In genomic region chrX:69600182-69600581, GRCh38 we compare ENCODE assay signal across 33 cellular contexts. TPM values are rescaled to one million over a fixed set of nuclear protein-coding genes. Genes with fewer than 3 reads are reported as not detected.
"Had no signal": no experiment of that assay in that cellular context is flagged by ENCODE, and none has a peak within 500 bp of the region (broad histone marks: within the 10 kb centered on the region; RNA-seq: fewer than 3 reads in every experiment).

No MANE protein-coding gene starts in this region.

- ATAC-seq: activated CD8-positive, alpha-beta T cell treated with anti-CD3 and anti-CD28 coated beads for 36 hours; activated naive CD4-positive, alpha-beta T cell treated with anti-CD3 and anti-CD28 coated beads, Interleukin-2, amount 50 U/mL, for 72 hours; activated T-cell treated with anti-CD3 and anti-CD28 coated beads, Interleukin-2, amount 50 U/mL, for 4 hours; activated T-cell treated with anti-CD3 and anti-CD28 coated beads, Interleukin-2, amount 50 U/mL, for 72 hours; activated T-helper 17 cell treated with anti-CD3 and anti-CD28 coated beads, Interleukin-2, amount 50 U/mL, for 72 hours had no signal

- H3K9me3 ChIP-seq: ascending aorta had no signal

- H3K27ac ChIP-seq: ascending aorta, cardiac muscle cell, VCaP had no signal

- H3K36me3 ChIP-seq: ascending aorta, cardiac muscle cell had no signal

- FAIRE-seq: bronchial epithelial cell, TTC549 had no signal

- H3K4me1 ChIP-seq: ascending aorta had no signal

- H3K4me3 ChIP-seq: ascending aorta, cardiac muscle cell had no signal

- DNase-seq: activated B cell treated with CpG ODN at 0.5 μM for 24 hours; activated CD4-positive, alpha-beta memory T cell treated with anti-CD3 and anti-CD28 coated beads for 36 hours; activated CD4-positive, alpha-beta T cell treated with anti-CD3 and anti-CD28 coated beads for 4 hours; activated CD4-positive, alpha-beta T cell treated with anti-CD3 and anti-CD28 coated beads, Interleukin-2, amount 10 ng/mL, durations not matched to agents 24 days and 14 days; activated CD4-positive, alpha-beta T cell treated with anti-CD3 and anti-CD28 coated beads, Interleukin-2, amount 50 U/mL, for 1 hour; activated CD4-positive, alpha-beta T cell treated with anti-CD3 and anti-CD28 coated beads, Interleukin-2, amount 50 U/mL, for 4 hours; activated CD4-positive, CD25-positive, alpha-beta regulatory T cell treated with anti-CD3 and anti-CD28 coated beads, Interleukin-2, amount 50 U/mL, for 72 hours; activated CD8-positive, alpha-beta memory T cell treated with anti-CD3 and anti-CD28 coated beads, Interleukin-2, amount 50 U/mL, for 4 hours; activated CD8-positive, alpha-beta T cell treated with anti-CD3 and anti-CD28 coated beads for 36 hours; activated effector memory CD4-positive, alpha-beta T cell treated with anti-CD3 and anti-CD28 coated beads, Interleukin-2, amount 50 U/mL, for 16 hours; activated gamma-delta T cell treated with Interleukin-2 at 50 U/mL for 16 hours; activated naive CD4-positive, alpha-beta T cell; activated naive CD4-positive, alpha-beta T cell treated with anti-CD3 and anti-CD28 coated beads for 36 hours; activated naive CD4-positive, alpha-beta T cell treated with anti-CD3 and anti-CD28 coated beads, Interleukin-2, amount 50 U/mL, for 16 hours; activated naive CD8-positive, alpha-beta T cell treated with anti-CD3 and anti-CD28 coated beads for 36 hours; activated T-cell treated with anti-CD3 and anti-CD28 coated beads for 4 hours; activated T-cell treated with anti-CD3 and anti-CD28 coated beads, Interleukin-2, amount 50 U/mL, for 1 hour; activated T-cell treated with anti-CD3 and anti-CD28 coated beads, Interleukin-2, amount 50 U/mL, for 4 hours; activated T-cell treated with anti-CD3 and anti-CD28 coated beads, Interleukin-2, amount 50 U/mL, for 72 hours; amygdala; anterior cingulate cortex; caudate nucleus; cerebellar nuclear complex; T-helper 1 cell; T-helper 2 cell; T-helper 9 cell had no signal

- H3K27me3 ChIP-seq: ascending aorta, cardiac muscle cell had no signal

RNA-seq across cellular contexts. Expression of gene EDA, which starts 15.7 kb away (rescaled TPM):
- total RNA-seq: activated B cell treated with CpG ODN at 0.5 μM for 24 hours had no signal
